Comparison of ENCODE assay signal across 8 cellular contexts in genomic region chr12:23204933-23205778, GRCh38.
A peak's percentile ranks its signal among the peaks of the same experiment; 100 is the strongest.
DNase-seq lines count a peak whose midpoint lies in the region; ATAC-seq and TF ChIP-seq lines count a peak whose summit lies in the region.

No MANE protein-coding gene starts in this region.

- H3K36me3 ChIP-seq in heart right ventricle, result no peaks in the 10 kb centered on the region

- no peaks in the 10 kb centered on the region for H3K27me3 Mint-ChIP-seq in activated CD8-positive, alpha-beta T cell treated with anti-CD3 and anti-CD28 coated beads, Interleukin-2, amount 10 ng/mL, durations not matched to agents 7 days and 5 days (ENCODE audit: low read depth)

- H3K9me3 Mint-ChIP-seq in activated CD8-positive, alpha-beta T cell treated with anti-CD3 and anti-CD28 coated beads, Interleukin-2, amount 10 ng/mL, durations not matched to agents 7 days and 5 days (ENCODE audit: insufficient read depth), result no peaks in the 10 kb centered on the region

- DNase-seq in COLO829 (ENCODE audit: low spot score) (peak; percentile 74), NCI-H2029 treated with DMSO at 0.1 percent for 48 hours (lab: John Stamatoyannopoulos, UW) (peak; percentile 62), heart right ventricle (peak in 1 of 2 donors; percentile 28), sciatic nerve (ENCODE audit: low spot score) (no peak), NCI-H187 treated with DMSO at 0.1 percent for 48 hours (lab: John Stamatoyannopoulos, UW) (no peak)
- peak; percentile 25 for DNase-seq in activated CD8-positive, alpha-beta T cell treated with anti-CD3 and anti-CD28 coated beads, Interleukin-2, amount 10 ng/mL, durations not matched to agents 7 days and 5 days

- H3K4me3 Mint-ChIP-seq in activated CD8-positive, alpha-beta T cell treated with anti-CD3 and anti-CD28 coated beads, Interleukin-2, amount 10 ng/mL, durations not matched to agents 7 days and 5 days, result no peak overlapping the region

- H3K36me3 Mint-ChIP-seq in activated CD8-positive, alpha-beta T cell treated with anti-CD3 and anti-CD28 coated beads, Interleukin-2, amount 10 ng/mL, durations not matched to agents 7 days and 5 days (ENCODE audit: low read depth), result no peaks in the 10 kb centered on the region

- POLR2A ChIA-PET in activated CD8-positive, alpha-beta T cell treated with anti-CD3 and anti-CD28 coated beads, Interleukin-2, amount 10 ng/mL, durations not matched to agents 7 days and 5 days (lab: Charles Lee), result no interaction called here

- H3K27me3 ChIP-seq in heart right ventricle, result no peaks in the 10 kb centered on the region

- no peaks in the 10 kb centered on the region for H3K4me1 Mint-ChIP-seq in activated CD8-positive, alpha-beta T cell treated with anti-CD3 and anti-CD28 coated beads, Interleukin-2, amount 10 ng/mL, durations not matched to agents 7 days and 5 days (ENCODE audit: low read depth)

- no peaks in the 10 kb centered on the region for H3K4me1 ChIP-seq in heart right ventricle

- 16 to 18% methylated on average over 3 of the region's 3 CpGs for WGBS in heart right ventricle, 2 donors

- H3K27ac ChIP-seq in heart right ventricle, result no peak overlapping the region

- intact Hi-C loops in heart right ventricle (cut with DNase I), result loop anchor here in 4 of 10 donors (5.0 to 10.0 kb wide), 3 partner anchors 1390 to 1630 kb away; no protein-coding TSS in a partner anchor
- intact Hi-C loops in sciatic nerve (cut with DNase I), result no loop called here

- peak; percentile 86 to 96 (median 88) for TF ChIP-seq CTCF in heart right ventricle (IDR thresholded peaks at IDR 0.05)

- CTCF ChIA-PET in activated CD8-positive, alpha-beta T cell treated with anti-CD3 and anti-CD28 coated beads, Interleukin-2, amount 10 ng/mL, durations not matched to agents 7 days and 5 days (lab: Charles Lee), result interaction anchor here (0.7 to 1.2 kb wide), 3 partner anchors 10 to 16 kb away, joined by 3 read pairs; no protein-coding TSS in a partner anchor

- ATAC-seq in GM18870 (IDR thresholded peaks at IDR 0.05; ENCODE audit: unreplicated experiment), result peak; percentile 88
- ATAC-seq in HG02981 (IDR thresholded peaks at IDR 0.05; ENCODE audit: unreplicated experiment), result peak; percentile 85
- ATAC-seq in activated CD8-positive, alpha-beta T cell treated with anti-CD3 and anti-CD28 coated beads, Interleukin-2, amount 10 ng/mL, durations not matched to agents 7 days and 5 days, result peak; percentile 74
- peak in 4 of 8 donors; percentile 51 to 70 (median 64) for ATAC-seq in heart right ventricle
- peak; percentile 85 for ATAC-seq in sciatic nerve

- no peak overlapping the region for H3K4me3 ChIP-seq in heart right ventricle

- peaks cover 0 to 5% (median 0%) of the 10 kb centered on the region in 11 donors for H3K9me3 ChIP-seq in heart right ventricle

- no peak overlapping the region for H3K27ac Mint-ChIP-seq in activated CD8-positive, alpha-beta T cell treated with anti-CD3 and anti-CD28 coated beads, Interleukin-2, amount 10 ng/mL, durations not matched to agents 7 days and 5 days

Comparison
In these comparisons a context has a peak if more than half of its experiments do, and no peak if none do; other contexts are left out.
1. DNase-seq: peak in COLO829 (single experiment), NCI-H2029 treated with DMSO at 0.1 percent for 48 hours (single experiment) and activated CD8-positive, alpha-beta T cell treated with anti-CD3 and anti-CD28 coated beads, Interleukin-2, amount 10 ng/mL, durations not matched to agents 7 days and 5 days (single experiment); none in sciatic nerve (single experiment) and NCI-H187 treated with DMSO at 0.1 percent for 48 hours (single experiment).